In the genomic region with DNA sequence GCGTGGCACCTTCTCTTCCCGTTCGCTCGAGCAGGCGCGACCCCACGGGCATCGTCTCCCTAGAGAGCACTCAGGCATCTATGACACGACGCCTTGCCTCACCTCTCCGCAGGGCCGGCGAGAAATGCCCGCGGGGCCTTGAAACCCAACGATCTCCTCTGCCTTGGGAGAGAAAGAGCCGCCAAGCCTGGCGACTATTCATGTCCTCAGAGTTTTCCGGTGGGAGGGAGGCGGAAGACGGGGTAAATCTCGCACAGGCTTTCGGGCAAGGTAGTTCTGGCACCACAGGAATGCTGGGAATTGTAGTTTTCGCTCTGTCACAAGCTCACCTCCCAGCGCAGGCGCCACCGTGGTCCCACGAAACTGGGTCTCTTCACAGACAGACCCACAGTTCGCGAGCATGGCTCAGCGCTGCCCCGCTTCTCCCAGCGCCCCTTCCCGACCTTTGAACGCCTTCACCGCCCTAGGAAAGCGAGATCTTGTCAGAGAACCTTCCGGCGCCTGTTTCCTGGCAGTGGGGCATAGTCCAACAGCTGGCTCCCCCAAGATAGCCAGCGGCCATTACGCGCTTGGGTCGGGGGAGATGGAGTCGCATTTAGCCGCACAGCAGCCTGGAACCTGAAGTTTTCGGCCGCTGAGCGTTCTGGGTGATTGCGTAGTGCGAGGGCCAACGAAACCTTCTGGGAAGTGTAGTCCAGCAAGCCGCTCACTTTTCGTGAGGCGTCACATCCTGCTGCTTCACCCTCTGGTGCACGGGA, we compare ENCODE assay signal across 8 cellular contexts. TPM values are rescaled to one million over a fixed set of nuclear protein-coding genes. Genes with fewer than 3 reads are reported as not detected.
DNase-seq lines count a peak whose midpoint lies in the region; ATAC-seq, FAIRE-seq and TF ChIP-seq lines count a peak whose summit lies in the region.

A gene with protein sequence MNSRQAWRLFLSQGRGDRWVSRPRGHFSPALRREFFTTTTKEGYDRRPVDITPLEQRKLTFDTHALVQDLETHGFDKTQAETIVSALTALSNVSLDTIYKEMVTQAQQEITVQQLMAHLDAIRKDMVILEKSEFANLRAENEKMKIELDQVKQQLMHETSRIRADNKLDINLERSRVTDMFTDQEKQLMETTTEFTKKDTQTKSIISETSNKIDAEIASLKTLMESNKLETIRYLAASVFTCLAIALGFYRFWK (minus strand): TSS at position 597 of the 758 bp plus-strand sequence. CDS start 395 bp downstream, at position 202.

- no peaks in the 10 kb centered on the region for H4K20me1 ChIP-seq in keratinocyte (ENCODE audit: control insufficient read depth, extremely low read depth, insufficient read depth, low read length)

- no peaks in the 10 kb centered on the region for H3K9me1 ChIP-seq in keratinocyte (ENCODE audit: control insufficient read depth, extremely low read depth, insufficient read depth, low read length)

- FAIRE-seq in keratinocyte (lab: Jason Lieb, UNC), result peak; percentile 85

- H3K27me3 ChIP-seq in keratinocyte (ENCODE audit: control insufficient read depth, extremely low read depth, insufficient read depth, low read length), result no peaks in the 10 kb centered on the region

- ATAC-seq in HG03432 (IDR thresholded peaks at IDR 0.05; ENCODE audit: unreplicated experiment), result peak; percentile 90

- H3K27ac ChIP-seq in keratinocyte (ENCODE audit: control insufficient read depth, insufficient read depth, low read length), result peak within 1 kb of the TSS; percentile 96

- peak; percentile 89 for TF ChIP-seq POLR2A in GM19099 (IDR thresholded peaks at IDR 0.05; ENCODE audit: extremely low read depth, insufficient read length, low read depth)

- no peaks in the 10 kb centered on the region for H3K36me3 ChIP-seq in keratinocyte (ENCODE audit: control insufficient read depth in 2 of 2, extremely low read depth in 1 of 2, insufficient read depth in 2 of 2, low read length in 2 of 2)

- peaks cover 33% of the 10 kb centered on the region for H3K79me2 ChIP-seq in keratinocyte (ENCODE audit: control insufficient read depth, insufficient read depth, low read length)

- TF ChIP-seq CTCF in keratinocyte (optimal IDR thresholded peaks at IDR 0.05 in 1 of 3, IDR thresholded peaks at IDR 0.05 in 1 of 3, conservative IDR thresholded peaks at IDR 0.05 in 1 of 3; ENCODE audit: extremely low read depth in 1 of 3, insufficient read depth in 2 of 3, low read length in 3 of 3), result peak in 2 of 3 experiments; percentile 64 to 82

- DNase-seq in AML-193 (lab: John Stamatoyannopoulos, UW) (peak; percentile 95 to 97), NCI-H510A (lab: John Stamatoyannopoulos, UW) (peak; percentile 94), cerebellum (ENCODE audit: low spot score) (peak; percentile 96), keratinocyte (ENCODE audit: low read depth, low spot score) (peak; percentile 78)
- peak; percentile 90 for DNase-seq in activated CD4-positive, alpha-beta T cell treated with anti-CD3 and anti-CD28 coated beads for 1 hour
- peak; percentile 80 to 82 for DNase-seq in stimulated activated CD4-positive, alpha-beta T cell treated with anti-CD3 and anti-CD28 coated beads, Interleukin-15, amount 100 ng/mL, for 1 hour (ENCODE audit: low read depth in 1 of 2, low spot score in 1 of 2)

- H3K9me3 ChIP-seq in keratinocyte (ENCODE audit: control insufficient read depth, low read depth, low read length), result no peaks in the 10 kb centered on the region

- H2AFZ ChIP-seq in keratinocyte (ENCODE audit: control insufficient read depth, low read length), result peak within 1 kb of the TSS; percentile 98

- peak within 1 kb of the TSS; percentile 94 for H3K9ac ChIP-seq in keratinocyte (ENCODE audit: control insufficient read depth, extremely low read depth, insufficient read depth, low read length)

- H3K4me1 ChIP-seq in keratinocyte (ENCODE audit: control insufficient read depth, extremely low read depth, insufficient read depth, low read length), result peaks cover 12% of the 10 kb centered on the region

- dilution Hi-C loops in keratinocyte (cut with MboI; ENCODE audit: extremely low pct_ligation_motif_present, low sequenced_read_pairs), result no loop called here

- H3K4me2 ChIP-seq in keratinocyte (ENCODE audit: control insufficient read depth, extremely low read depth, insufficient read depth, low read depth, low read length), result peak within 1 kb of the TSS; percentile 99

- peak within 1 kb of the TSS; percentile 52 to 93 (median 74) for H3K4me3 ChIP-seq in keratinocyte (ENCODE audit: control insufficient read depth in 2 of 3, extremely low read depth in 1 of 3, insufficient read depth in 2 of 3, low read depth in 1 of 3, low read length in 3 of 3)

RNA-seq across cellular contexts. Expression of the gene that starts here (rescaled TPM):
- total RNA-seq in cerebellum, result 97.9 TPM
- polyA plus RNA-seq in keratinocyte, result 28.5 to 46.9 TPM (median 31.3 TPM) in 3 replicates
- polyA plus RNA-seq in keratinocyte (2011; ENCODE audit: low read depth), result 138 TPM
- 26.9 and 39.4 TPM in 2 replicates for polyA plus RNA-seq in keratinocyte (2011; cell fraction: cytosol; rRNA removed)
- polyA plus RNA-seq in keratinocyte (2011; cell fraction: nucleus; rRNA removed), result 14.0 and 21.5 TPM in 2 replicates
- polyA plus RNA-seq in keratinocyte (2012; ENCODE audit: low replicate concordance), result 24.9 and 36.0 TPM in 2 replicates
- 7.1 to 23.1 TPM (median 18.7 TPM) in 3 replicates for polyA minus RNA-seq in keratinocyte
- polyA minus RNA-seq in keratinocyte (2011; cell fraction: cytosol; rRNA and poly(A)+ RNA removed), result 51.2 TPM
- polyA minus RNA-seq in keratinocyte (2011; cell fraction: nucleus; rRNA and poly(A)+ RNA removed), result 14.7 and 20.2 TPM in 2 replicates

Comparison
In these comparisons a context has a peak if more than half of its experiments do, and no peak if none do; other contexts are left out.
1. Peak in every context shown above with its lines: DNase-seq, ATAC-seq, H3K4me3 ChIP-seq and H3K27ac ChIP-seq.